ENCODE assay signal across 14 cellular contexts in the genomic region with DNA sequence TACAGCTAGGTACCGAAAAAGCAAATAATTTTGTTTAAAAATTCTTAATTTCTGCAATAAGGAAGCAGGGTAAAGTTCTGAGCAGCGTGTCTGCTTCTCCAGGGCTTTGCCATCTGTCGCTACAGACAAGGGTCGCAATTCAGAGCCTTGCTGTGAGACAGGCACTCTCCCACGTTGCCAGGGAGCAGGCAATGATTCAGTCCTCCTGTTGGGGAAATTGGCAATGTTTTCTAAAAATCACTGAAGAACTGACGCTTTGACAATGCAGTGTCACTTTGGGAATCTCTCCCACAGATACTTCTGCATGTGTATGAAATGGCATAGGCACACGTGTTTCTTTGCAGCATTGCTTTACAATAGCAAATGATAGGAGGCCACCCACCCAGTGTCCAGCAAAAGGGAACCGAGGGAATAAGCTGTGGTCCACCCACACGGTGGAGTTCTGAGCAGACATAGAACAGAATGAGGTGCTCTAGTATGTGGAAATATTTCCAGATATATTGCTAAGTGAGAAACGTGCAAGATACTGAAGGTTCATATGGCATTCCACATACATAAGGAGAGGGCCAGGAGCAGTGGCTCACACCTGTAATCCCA.
"Had no signal": no experiment of that assay in that cellular context is flagged by ENCODE, and none has a peak within 500 bp of the region (broad histone marks: within the 10 kb centered on the region; RNA-seq: fewer than 3 reads in every experiment).

No MANE protein-coding gene starts in this region.

- H3K4me1 Mint-ChIP-seq: activated naive CD8-positive, alpha-beta T cell treated with anti-CD3 and anti-CD28 coated beads for 36 hours had no signal

- H3K27me3 ChIP-seq: colonic mucosa, heart right ventricle, ovary, tibial nerve had no signal

- H3K4me1 ChIP-seq: colonic mucosa, heart right ventricle, left ventricle myocardium inferior, tibial nerve had no signal

- ATAC-seq: activated CD4-positive, CD25-positive, alpha-beta regulatory T cell treated with anti-CD3 and anti-CD28 coated beads, Interleukin-2, amount 50 U/mL, for 24 hours; heart right ventricle had no signal

- H3K36me3 ChIP-seq: colonic mucosa, heart right ventricle, left ventricle myocardium inferior, ovary, tibial nerve had no signal

- H3K36me3 Mint-ChIP-seq: activated naive CD8-positive, alpha-beta T cell treated with anti-CD3 and anti-CD28 coated beads for 36 hours; memory B cell had no signal

- DNase-seq: activated CD4-positive, alpha-beta T cell treated with anti-CD3 and anti-CD28 coated beads, Interleukin-2, amount 50 U/mL, for 4 hours; activated naive CD8-positive, alpha-beta T cell treated with anti-CD3 and anti-CD28 coated beads for 36 hours; activated T-cell treated with anti-CD3 and anti-CD28 coated beads, Interleukin-2, amount 50 U/mL, for 1 hour; colonic mucosa; foreskin melanocyte; heart right ventricle; kidney; left ventricle myocardium inferior; nephron progenitor cell; ovary had no signal

- H3K27ac Mint-ChIP-seq: activated naive CD8-positive, alpha-beta T cell treated with anti-CD3 and anti-CD28 coated beads for 36 hours; memory B cell; nephron progenitor cell; T-helper 2 cell treated with Interferon-gamma antibody and Interleukin-4, amounts not matched to agents 5 μg/mL and 100 μg/mL, for 36 hours had no signal

- H3K27ac ChIP-seq: colonic mucosa, heart right ventricle, left ventricle myocardium inferior, ovary, tibial nerve had no signal

- H3K4me3 ChIP-seq: colonic mucosa, heart right ventricle, left ventricle myocardium inferior, ovary, tibial nerve had no signal

- H3K9me3 ChIP-seq: colonic mucosa, heart right ventricle, left ventricle myocardium inferior, ovary, tibial nerve had no signal

- H3K4me3 Mint-ChIP-seq: activated naive CD8-positive, alpha-beta T cell treated with anti-CD3 and anti-CD28 coated beads for 36 hours; nephron progenitor cell; T-helper 2 cell treated with Interferon-gamma antibody and Interleukin-4, amounts not matched to agents 5 μg/mL and 100 μg/mL, for 36 hours had no signal

- H3K27me3 Mint-ChIP-seq: activated naive CD8-positive, alpha-beta T cell treated with anti-CD3 and anti-CD28 coated beads for 36 hours; memory B cell had no signal

- H3K9me3 Mint-ChIP-seq: activated naive CD8-positive, alpha-beta T cell treated with anti-CD3 and anti-CD28 coated beads for 36 hours; memory B cell; nephron progenitor cell; T-helper 2 cell treated with Interferon-gamma antibody and Interleukin-4, amounts not matched to agents 5 μg/mL and 100 μg/mL, for 36 hours had no signal
